12 cellular contexts compared by ENCODE assay signal in the genomic region with DNA sequence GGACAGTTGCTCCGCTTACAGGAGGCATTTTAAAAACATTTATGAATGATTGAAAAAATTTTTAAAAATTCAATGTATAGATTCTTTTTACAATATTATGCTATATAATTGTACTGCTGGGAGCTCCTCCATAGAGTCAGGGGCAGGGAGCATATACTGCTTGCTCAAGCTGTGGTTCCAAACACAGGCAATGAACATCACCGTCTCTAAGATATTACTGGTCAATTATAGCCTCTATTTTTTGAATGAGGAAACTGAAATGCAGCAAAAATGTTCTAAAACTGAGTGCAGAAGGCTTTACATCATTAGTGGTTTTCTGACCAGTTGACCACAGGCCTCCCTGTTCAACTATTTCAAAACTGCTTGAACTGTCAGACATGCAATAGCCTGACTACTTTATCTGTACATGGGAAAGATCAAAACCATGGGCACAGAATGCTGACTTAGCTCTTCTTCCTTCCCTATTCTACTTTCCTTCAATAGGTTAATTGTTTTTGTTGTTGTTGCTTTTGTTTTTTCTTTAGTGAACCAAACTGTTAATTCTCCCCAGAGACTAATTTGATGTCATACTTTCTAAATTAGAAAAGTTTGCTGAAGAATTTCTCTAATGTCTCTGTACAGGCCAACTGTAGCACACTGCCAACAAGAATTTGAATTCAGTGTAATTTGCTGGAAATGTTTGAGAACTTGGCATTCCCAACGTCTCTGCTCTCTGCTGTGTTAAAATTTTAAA.
DNase-seq lines count a peak whose midpoint lies in the region; ATAC-seq and TF ChIP-seq lines count a peak whose summit lies in the region.
"Had no signal": no experiment of that assay in that cellular context is flagged by ENCODE, and none has a peak within 500 bp of the region (broad histone marks: within the 10 kb centered on the region; RNA-seq: fewer than 3 reads in every experiment).

No MANE protein-coding gene starts in this region.

- H3K36me3 ChIP-seq in tibial artery = no peaks in the 10 kb centered on the region

- H3K4me3 ChIP-seq in cardiac fibroblast (replicated peaks in 1 of 2; ENCODE audit: low read depth in 2 of 2, low read length in 2 of 2) (no peak overlapping the region), tibial artery (no peak overlapping the region)

- peak overlapping the region; percentile 38 to 39 for H3K27ac ChIP-seq in tibial artery

- H3K9me3 ChIP-seq in tibial artery = peaks cover 0 to 11% (median 0%) of the 10 kb centered on the region in 3 donors

- H3K4me1 ChIP-seq in tibial artery = peaks cover 0 to 20% (median 11%) of the 10 kb centered on the region in 4 donors

- TF ChIP-seq CTCF in cardiac fibroblast (IDR thresholded peaks at IDR 0.05; ENCODE audit: low read depth, low read length) (no peak), tibial artery (IDR thresholded peaks at IDR 0.05) (no peak)

- ATAC-seq in left lobe of liver (no peak), GM18519 (IDR thresholded peaks at IDR 0.05; ENCODE audit: low FRiP score, unreplicated experiment) (no peak), HG03135 (IDR thresholded peaks at IDR 0.05; ENCODE audit: unreplicated experiment) (no peak)
- ATAC-seq: activated CD8-positive, alpha-beta memory T cell treated with anti-CD3 and anti-CD28 coated beads, Interleukin-2, amount 10 ng/mL, durations not matched to agents 7 days and 5 days had no signal

- H3K27me3 ChIP-seq in tibial artery = no peaks in the 10 kb centered on the region

- DNase-seq in MV-4-11 (lab: John Stamatoyannopoulos, UW) (peak; percentile 96), cardiac fibroblast (ENCODE audit: low read depth in 2 of 2) (peak; percentile 93 to 94), kidney glomerular epithelial cell (lab: John Stamatoyannopoulos, UW) (peak; percentile 26), tibial artery (no peak), left lobe of liver (ENCODE audit: low spot score) (no peak), posterior cingulate gyrus (no peak)
- DNase-seq: activated CD8-positive, alpha-beta memory T cell treated with anti-CD3 and anti-CD28 coated beads, Interleukin-2, amount 10 ng/mL, durations not matched to agents 7 days and 5 days; glutamatergic neuron; NK-92 treated with Interleukin-12 subunit alpha and Interleukin-12 subunit beta, amount 100 ng/mL, for 24 hours; T-helper 2 cell had no signal

- intact Hi-C loops in tibial artery (cut with DNase I; ENCODE audit: low total_unique reads) = no loop called here
- intact Hi-C loops in posterior cingulate gyrus (cut with DNase I) = no loop called here

Comparison
In these comparisons a context has a peak if more than half of its experiments do, and no peak if none do; other contexts are left out.
1. DNase-seq: peak in MV-4-11 (single experiment), cardiac fibroblast (2 of 2) and kidney glomerular epithelial cell (single experiment); none in tibial artery (0 of 2), left lobe of liver (single experiment) and posterior cingulate gyrus (0 of 10).